ENCODE assay signal across 1 cellular context in the genomic region with DNA sequence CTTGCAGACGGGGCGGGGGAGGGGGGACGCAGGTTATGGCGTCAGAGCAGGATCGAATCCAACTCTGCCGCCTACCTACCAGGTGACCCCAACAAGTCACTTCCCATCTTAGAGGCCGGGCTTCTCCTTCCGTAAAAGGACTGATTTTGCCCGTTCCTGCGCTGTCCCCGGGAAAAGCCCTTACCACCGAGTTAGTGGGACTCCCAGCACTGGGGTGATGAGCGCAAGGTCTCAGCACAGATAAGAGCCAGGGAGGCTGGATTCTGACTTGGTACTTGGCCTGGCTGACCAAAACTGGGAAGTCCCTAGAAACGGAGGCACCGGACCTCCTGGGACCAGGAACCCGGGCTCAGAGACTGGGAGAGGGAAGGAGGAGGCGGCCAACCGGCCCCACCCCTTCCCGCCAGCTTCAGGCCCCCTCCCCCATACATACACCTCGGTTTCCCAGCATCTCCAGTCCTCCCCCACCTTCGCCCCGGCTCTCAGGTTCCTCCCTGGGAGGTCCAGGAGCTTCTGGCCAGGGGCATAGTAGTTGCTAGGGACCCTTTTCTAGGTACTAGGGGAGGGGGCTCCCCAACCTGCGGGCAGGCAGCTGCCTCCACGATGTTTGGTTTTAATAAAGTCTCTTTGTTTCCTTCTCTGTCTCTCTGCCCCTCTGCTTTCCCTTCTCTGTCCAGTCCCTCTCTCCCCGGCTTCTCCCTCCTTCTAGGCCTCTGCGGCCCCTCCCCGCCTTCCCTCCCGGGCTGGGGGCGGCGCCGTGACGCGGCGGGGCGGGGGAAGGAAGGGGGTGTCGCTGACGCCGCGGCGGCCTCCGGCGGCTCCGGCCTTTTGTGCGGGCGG.
TF ChIP-seq lines count a peak whose summit lies in the region.

A gene (plus strand): TSS at position 826 of the 840 bp plus-strand sequence. CDS start 156 bp downstream, outside the sequence.

TF ChIP-seq in K562, 482 proteins besides CTCF, POLR2A, EP300 and RAD21 (continued from another document and continues in another):
- TF ChIP-seq, protein P1, sequence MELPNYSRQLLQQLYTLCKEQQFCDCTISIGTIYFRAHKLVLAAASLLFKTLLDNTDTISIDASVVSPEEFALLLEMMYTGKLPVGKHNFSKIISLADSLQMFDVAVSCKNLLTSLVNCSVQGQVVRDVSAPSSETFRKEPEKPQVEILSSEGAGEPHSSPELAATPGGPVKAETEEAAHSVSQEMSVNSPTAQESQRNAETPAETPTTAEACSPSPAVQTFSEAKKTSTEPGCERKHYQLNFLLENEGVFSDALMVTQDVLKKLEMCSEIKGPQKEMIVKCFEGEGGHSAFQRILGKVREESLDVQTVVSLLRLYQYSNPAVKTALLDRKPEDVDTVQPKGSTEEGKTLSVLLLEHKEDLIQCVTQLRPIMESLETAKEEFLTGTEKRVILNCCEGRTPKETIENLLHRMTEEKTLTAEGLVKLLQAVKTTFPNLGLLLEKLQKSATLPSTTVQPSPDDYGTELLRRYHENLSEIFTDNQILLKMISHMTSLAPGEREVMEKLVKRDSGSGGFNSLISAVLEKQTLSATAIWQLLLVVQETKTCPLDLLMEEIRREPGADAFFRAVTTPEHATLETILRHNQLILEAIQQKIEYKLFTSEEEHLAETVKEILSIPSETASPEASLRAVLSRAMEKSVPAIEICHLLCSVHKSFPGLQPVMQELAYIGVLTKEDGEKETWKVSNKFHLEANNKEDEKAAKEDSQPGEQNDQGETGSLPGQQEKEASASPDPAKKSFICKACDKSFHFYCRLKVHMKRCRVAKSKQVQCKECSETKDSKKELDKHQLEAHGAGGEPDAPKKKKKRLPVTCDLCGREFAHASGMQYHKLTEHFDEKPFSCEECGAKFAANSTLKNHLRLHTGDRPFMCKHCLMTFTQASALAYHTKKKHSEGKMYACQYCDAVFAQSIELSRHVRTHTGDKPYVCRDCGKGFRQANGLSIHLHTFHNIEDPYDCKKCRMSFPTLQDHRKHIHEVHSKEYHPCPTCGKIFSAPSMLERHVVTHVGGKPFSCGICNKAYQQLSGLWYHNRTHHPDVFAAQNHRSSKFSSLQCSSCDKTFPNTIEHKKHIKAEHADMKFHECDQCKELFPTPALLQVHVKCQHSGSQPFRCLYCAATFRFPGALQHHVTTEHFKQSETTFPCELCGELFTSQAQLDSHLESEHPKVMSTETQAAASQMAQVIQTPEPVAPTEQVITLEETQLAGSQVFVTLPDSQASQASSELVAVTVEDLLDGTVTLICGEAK (IDR thresholded peaks at IDR 0.05): peak; percentile 80
- TF ChIP-seq, protein P1 (CRISPR knock-in tag; IDR thresholded peaks at IDR 0.05): no peak
- TF ChIP-seq FOXA1 (IDR thresholded peaks at IDR 0.05; ENCODE audit: borderline replicate concordance) (no peak), JUNB (CRISPR knock-in tag; conservative IDR thresholded peaks at IDR 0.05) (no peak), RBM15 (IDR thresholded peaks at IDR 0.05; ENCODE audit: insufficient read depth, low read length) (no peak), SRF (CRISPR knock-in tag; IDR thresholded peaks at IDR 0.05) (peak in 1 of 2 experiments; percentile 61; a peak in 1 of 4 replicates), SUPT5H (IDR thresholded peaks at IDR 0.05) (peak; percentile 86), KLF13 (tag; IDR thresholded peaks at IDR 0.05; ENCODE audit: borderline replicate concordance, low read depth) (no peak), MXI1 (IDR thresholded peaks at IDR 0.05; ENCODE audit: low read depth, low read length) (no peak), CBX3 (IDR thresholded peaks at IDR 0.05; ENCODE audit: borderline replicate concordance in 1 of 2, low read length in 2 of 2) (no peak), ZFX (CRISPR knock-in tag; IDR thresholded peaks at IDR 0.05) (peak; percentile 89), FOXJ3 (CRISPR knock-in tag; IDR thresholded peaks at IDR 0.05) (no peak), HMGN3 (IDR thresholded peaks at IDR 0.05; ENCODE audit: borderline replicate concordance, extremely low read depth, insufficient read length, low read depth, low read length) (peak; percentile 35), TEAD1 (CRISPR knock-in tag; IDR thresholded peaks at IDR 0.05) (0 out of 4 replicates have a peak, but pooled peaks of 1 of the 2 experiments have one; percentile 44), KDM2B (CRISPR knock-in tag; IDR thresholded peaks at IDR 0.05) (no peak), MIER1 (IDR thresholded peaks at IDR 0.05; ENCODE audit: low read depth) (no peak), NFIC (IDR thresholded peaks at IDR 0.05) (peak; percentile 29; the same call in 1 of the 2 replicates), ETV5 (CRISPR knock-in tag; IDR thresholded peaks at IDR 0.05; ENCODE audit: low read depth) (no peak)
- TF ChIP-seq, protein P2, sequence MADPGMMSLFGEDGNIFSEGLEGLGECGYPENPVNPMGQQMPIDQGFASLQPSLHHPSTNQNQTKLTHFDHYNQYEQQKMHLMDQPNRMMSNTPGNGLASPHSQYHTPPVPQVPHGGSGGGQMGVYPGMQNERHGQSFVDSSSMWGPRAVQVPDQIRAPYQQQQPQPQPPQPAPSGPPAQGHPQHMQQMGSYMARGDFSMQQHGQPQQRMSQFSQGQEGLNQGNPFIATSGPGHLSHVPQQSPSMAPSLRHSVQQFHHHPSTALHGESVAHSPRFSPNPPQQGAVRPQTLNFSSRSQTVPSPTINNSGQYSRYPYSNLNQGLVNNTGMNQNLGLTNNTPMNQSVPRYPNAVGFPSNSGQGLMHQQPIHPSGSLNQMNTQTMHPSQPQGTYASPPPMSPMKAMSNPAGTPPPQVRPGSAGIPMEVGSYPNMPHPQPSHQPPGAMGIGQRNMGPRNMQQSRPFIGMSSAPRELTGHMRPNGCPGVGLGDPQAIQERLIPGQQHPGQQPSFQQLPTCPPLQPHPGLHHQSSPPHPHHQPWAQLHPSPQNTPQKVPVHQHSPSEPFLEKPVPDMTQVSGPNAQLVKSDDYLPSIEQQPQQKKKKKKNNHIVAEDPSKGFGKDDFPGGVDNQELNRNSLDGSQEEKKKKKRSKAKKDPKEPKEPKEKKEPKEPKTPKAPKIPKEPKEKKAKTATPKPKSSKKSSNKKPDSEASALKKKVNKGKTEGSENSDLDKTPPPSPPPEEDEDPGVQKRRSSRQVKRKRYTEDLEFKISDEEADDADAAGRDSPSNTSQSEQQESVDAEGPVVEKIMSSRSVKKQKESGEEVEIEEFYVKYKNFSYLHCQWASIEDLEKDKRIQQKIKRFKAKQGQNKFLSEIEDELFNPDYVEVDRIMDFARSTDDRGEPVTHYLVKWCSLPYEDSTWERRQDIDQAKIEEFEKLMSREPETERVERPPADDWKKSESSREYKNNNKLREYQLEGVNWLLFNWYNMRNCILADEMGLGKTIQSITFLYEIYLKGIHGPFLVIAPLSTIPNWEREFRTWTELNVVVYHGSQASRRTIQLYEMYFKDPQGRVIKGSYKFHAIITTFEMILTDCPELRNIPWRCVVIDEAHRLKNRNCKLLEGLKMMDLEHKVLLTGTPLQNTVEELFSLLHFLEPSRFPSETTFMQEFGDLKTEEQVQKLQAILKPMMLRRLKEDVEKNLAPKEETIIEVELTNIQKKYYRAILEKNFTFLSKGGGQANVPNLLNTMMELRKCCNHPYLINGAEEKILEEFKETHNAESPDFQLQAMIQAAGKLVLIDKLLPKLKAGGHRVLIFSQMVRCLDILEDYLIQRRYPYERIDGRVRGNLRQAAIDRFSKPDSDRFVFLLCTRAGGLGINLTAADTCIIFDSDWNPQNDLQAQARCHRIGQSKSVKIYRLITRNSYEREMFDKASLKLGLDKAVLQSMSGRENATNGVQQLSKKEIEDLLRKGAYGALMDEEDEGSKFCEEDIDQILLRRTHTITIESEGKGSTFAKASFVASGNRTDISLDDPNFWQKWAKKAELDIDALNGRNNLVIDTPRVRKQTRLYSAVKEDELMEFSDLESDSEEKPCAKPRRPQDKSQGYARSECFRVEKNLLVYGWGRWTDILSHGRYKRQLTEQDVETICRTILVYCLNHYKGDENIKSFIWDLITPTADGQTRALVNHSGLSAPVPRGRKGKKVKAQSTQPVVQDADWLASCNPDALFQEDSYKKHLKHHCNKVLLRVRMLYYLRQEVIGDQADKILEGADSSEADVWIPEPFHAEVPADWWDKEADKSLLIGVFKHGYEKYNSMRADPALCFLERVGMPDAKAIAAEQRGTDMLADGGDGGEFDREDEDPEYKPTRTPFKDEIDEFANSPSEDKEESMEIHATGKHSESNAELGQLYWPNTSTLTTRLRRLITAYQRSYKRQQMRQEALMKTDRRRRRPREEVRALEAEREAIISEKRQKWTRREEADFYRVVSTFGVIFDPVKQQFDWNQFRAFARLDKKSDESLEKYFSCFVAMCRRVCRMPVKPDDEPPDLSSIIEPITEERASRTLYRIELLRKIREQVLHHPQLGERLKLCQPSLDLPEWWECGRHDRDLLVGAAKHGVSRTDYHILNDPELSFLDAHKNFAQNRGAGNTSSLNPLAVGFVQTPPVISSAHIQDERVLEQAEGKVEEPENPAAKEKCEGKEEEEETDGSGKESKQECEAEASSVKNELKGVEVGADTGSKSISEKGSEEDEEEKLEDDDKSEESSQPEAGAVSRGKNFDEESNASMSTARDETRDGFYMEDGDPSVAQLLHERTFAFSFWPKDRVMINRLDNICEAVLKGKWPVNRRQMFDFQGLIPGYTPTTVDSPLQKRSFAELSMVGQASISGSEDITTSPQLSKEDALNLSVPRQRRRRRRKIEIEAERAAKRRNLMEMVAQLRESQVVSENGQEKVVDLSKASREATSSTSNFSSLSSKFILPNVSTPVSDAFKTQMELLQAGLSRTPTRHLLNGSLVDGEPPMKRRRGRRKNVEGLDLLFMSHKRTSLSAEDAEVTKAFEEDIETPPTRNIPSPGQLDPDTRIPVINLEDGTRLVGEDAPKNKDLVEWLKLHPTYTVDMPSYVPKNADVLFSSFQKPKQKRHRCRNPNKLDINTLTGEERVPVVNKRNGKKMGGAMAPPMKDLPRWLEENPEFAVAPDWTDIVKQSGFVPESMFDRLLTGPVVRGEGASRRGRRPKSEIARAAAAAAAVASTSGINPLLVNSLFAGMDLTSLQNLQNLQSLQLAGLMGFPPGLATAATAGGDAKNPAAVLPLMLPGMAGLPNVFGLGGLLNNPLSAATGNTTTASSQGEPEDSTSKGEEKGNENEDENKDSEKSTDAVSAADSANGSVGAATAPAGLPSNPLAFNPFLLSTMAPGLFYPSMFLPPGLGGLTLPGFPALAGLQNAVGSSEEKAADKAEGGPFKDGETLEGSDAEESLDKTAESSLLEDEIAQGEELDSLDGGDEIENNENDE (IDR thresholded peaks at IDR 0.05; ENCODE audit: low read depth, low read length): no peak
- TF ChIP-seq, protein P3, sequence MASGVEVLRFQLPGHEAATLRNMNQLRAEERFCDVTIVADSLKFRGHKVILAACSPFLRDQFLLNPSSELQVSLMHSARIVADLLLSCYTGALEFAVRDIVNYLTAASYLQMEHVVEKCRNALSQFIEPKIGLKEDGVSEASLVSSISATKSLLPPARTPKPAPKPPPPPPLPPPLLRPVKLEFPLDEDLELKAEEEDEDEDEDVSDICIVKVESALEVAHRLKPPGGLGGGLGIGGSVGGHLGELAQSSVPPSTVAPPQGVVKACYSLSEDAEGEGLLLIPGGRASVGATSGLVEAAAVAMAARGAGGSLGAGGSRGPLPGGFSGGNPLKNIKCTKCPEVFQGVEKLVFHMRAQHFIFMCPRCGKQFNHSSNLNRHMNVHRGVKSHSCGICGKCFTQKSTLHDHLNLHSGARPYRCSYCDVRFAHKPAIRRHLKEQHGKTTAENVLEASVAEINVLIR (CRISPR knock-in tag; IDR thresholded peaks at IDR 0.05): 0 out of 2 replicates have a peak, but pooled peaks have one; percentile 9
- TF ChIP-seq, protein P4, sequence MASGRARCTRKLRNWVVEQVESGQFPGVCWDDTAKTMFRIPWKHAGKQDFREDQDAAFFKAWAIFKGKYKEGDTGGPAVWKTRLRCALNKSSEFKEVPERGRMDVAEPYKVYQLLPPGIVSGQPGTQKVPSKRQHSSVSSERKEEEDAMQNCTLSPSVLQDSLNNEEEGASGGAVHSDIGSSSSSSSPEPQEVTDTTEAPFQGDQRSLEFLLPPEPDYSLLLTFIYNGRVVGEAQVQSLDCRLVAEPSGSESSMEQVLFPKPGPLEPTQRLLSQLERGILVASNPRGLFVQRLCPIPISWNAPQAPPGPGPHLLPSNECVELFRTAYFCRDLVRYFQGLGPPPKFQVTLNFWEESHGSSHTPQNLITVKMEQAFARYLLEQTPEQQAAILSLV (tag; IDR thresholded peaks at IDR 0.05): no peak
- TF ChIP-seq, protein P5, sequence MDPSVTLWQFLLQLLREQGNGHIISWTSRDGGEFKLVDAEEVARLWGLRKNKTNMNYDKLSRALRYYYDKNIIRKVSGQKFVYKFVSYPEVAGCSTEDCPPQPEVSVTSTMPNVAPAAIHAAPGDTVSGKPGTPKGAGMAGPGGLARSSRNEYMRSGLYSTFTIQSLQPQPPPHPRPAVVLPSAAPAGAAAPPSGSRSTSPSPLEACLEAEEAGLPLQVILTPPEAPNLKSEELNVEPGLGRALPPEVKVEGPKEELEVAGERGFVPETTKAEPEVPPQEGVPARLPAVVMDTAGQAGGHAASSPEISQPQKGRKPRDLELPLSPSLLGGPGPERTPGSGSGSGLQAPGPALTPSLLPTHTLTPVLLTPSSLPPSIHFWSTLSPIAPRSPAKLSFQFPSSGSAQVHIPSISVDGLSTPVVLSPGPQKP (CRISPR knock-in tag; IDR thresholded peaks at IDR 0.05): no peak
- TF ChIP-seq, protein P6, sequence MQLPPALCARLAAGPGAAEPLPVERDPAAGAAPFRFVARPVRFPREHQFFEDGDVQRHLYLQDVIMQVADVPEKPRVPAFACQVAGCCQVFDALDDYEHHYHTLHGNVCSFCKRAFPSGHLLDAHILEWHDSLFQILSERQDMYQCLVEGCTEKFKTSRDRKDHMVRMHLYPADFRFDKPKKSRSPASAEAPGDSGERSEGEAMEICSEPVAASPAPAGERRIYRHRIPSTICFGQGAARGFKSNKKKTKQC (CRISPR knock-in tag; IDR thresholded peaks at IDR 0.05): peak; percentile 49; the same call in 1 of the 2 replicates
